1 cellular context compared by ENCODE assay signal in the genomic region with DNA sequence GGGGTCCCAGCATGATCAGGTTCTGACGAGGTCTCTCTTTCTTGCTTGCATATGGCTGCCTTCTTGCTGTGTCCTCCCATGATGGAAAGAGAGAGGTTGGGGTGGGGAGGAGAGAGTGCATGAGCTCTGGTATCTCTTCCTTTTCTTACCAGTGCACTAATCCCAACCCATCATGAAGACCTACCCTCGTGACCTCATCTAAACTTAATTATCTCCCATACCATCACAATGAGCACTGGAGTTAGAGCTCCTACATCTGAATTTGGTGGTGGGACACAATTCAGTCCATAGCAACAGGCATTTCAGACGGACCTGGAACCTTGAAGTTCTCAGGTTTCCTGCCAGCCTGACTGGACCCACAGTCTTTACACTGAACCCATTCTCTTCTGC.
TF ChIP-seq lines count a peak whose summit lies in the region.

No MANE protein-coding gene starts in this region.

TF ChIP-seq in A549, 52 proteins besides CTCF, POLR2A, EP300 and RAD21 (continued from another document):
- TF ChIP-seq PHF8 (IDR thresholded peaks at IDR 0.05; ENCODE audit: borderline replicate concordance, low read depth) (no peak), KDM1A (IDR thresholded peaks at IDR 0.05; ENCODE audit: low read depth) (no peak)
